ENCODE assay signal across 27 cellular contexts in genomic region chr12:50022903-50023302, GRCh38. TPM values are rescaled to one million over a fixed set of nuclear protein-coding genes. Genes with fewer than 3 reads are reported as not detected.
A peak's percentile ranks its signal among the peaks of the same experiment; 100 is the strongest.
DNase-seq lines count a peak whose midpoint lies in the region; ATAC-seq and TF ChIP-seq lines count a peak whose summit lies in the region.
"Had no signal": no experiment of that assay in that cellular context is flagged by ENCODE, and none has a peak within 500 bp of the region (broad histone marks: within the 10 kb centered on the region; RNA-seq: fewer than 3 reads in every experiment).

No MANE protein-coding gene starts in this region.

- peaks cover 42% of the 10 kb centered on the region for H3K36me3 Mint-ChIP-seq in activated naive CD4-positive, alpha-beta T cell treated with anti-CD3 and anti-CD28 coated beads, Interleukin-2, amount 10 ng/mL, durations not matched to agents 7 days and 5 days
- H3K36me3 Mint-ChIP-seq in activated naive CD4-positive, alpha-beta T cell treated with anti-CD3 and anti-CD28 coated beads, Interleukin-2, amount 50 U/mL, for 72 hours = peaks cover 25 to 37% of the 10 kb centered on the region in 2 donors
- H3K36me3 Mint-ChIP-seq in HFFc6 (ENCODE audit: low read depth) = peaks cover 22% of the 10 kb centered on the region

- H3K4me1 Mint-ChIP-seq in activated naive CD4-positive, alpha-beta T cell treated with anti-CD3 and anti-CD28 coated beads, Interleukin-2, amount 10 ng/mL, durations not matched to agents 7 days and 5 days = peaks cover 60% of the 10 kb centered on the region
- H3K4me1 Mint-ChIP-seq in HFFc6 (ENCODE audit: low read depth) = peaks cover 67% of the 10 kb centered on the region

- H2AFZ ChIP-seq in SU-DHL-6 (ENCODE audit: low read depth, low read length, severe bottlenecking) (no peak overlapping the region), osteoblast (ENCODE audit: low read length) (no peak overlapping the region)
- H2AFZ ChIP-seq: GM23338, hepatocyte had no signal

- H3K9me3 Mint-ChIP-seq in activated naive CD4-positive, alpha-beta T cell treated with anti-CD3 and anti-CD28 coated beads, Interleukin-2, amount 10 ng/mL, durations not matched to agents 7 days and 5 days = peaks cover 2% of the 10 kb centered on the region
- H3K9me3 Mint-ChIP-seq in activated naive CD4-positive, alpha-beta T cell treated with anti-CD3 and anti-CD28 coated beads, Interleukin-2, amount 50 U/mL, for 72 hours = peaks cover 4 to 7% of the 10 kb centered on the region in 2 donors
- no peaks in the 10 kb centered on the region for H3K9me3 Mint-ChIP-seq in HFFc6
- H3K9me3 Mint-ChIP-seq: endodermal cell, GM23338 had no signal

- H3K9ac ChIP-seq in SU-DHL-6 (ENCODE audit: low read length) = no peak overlapping the region

- peak overlapping the region; percentile 6 for H3K27ac Mint-ChIP-seq in activated naive CD4-positive, alpha-beta T cell treated with anti-CD3 and anti-CD28 coated beads, Interleukin-2, amount 10 ng/mL, durations not matched to agents 7 days and 5 days
- peak overlapping the region in 1 of 2 donors; percentile 11 for H3K27ac Mint-ChIP-seq in activated naive CD4-positive, alpha-beta T cell treated with anti-CD3 and anti-CD28 coated beads, Interleukin-2, amount 50 U/mL, for 72 hours
- no peak overlapping the region; the same call in 1 of the 2 replicates for H3K27ac Mint-ChIP-seq in HFFc6
- H3K27ac Mint-ChIP-seq: endodermal cell, GM23338 had no signal

- H3K27ac ChIP-seq in SU-DHL-6 (ENCODE audit: low read depth, low read length) (no peak overlapping the region), osteoblast (ENCODE audit: low read depth, low read length) (peak overlapping the region; percentile 20)
- H3K27ac ChIP-seq: esophagus muscularis mucosa, hepatocyte, psoas muscle, VCaP had no signal

- H3F3A ChIP-seq in SU-DHL-6 (ENCODE audit: insufficient read depth) = no peaks in the 10 kb centered on the region; the same call in 1 of the 2 replicates

- no peaks in the 10 kb centered on the region for H3K9me2 ChIP-seq in SU-DHL-6 (replicated peaks; ENCODE audit: insufficient read depth, low read length)

- H3K9me3 ChIP-seq in SU-DHL-6 (ENCODE audit: insufficient read depth, low read length) = no peaks in the 10 kb centered on the region
- H3K9me3 ChIP-seq in osteoblast (ENCODE audit: low read depth, low read length) = no peaks in the 10 kb centered on the region
- H3K9me3 ChIP-seq: esophagus muscularis mucosa, psoas muscle had no signal

- H3K4me3 Mint-ChIP-seq in activated naive CD4-positive, alpha-beta T cell treated with anti-CD3 and anti-CD28 coated beads, Interleukin-2, amount 10 ng/mL, durations not matched to agents 7 days and 5 days = no peak overlapping the region
- H3K4me3 Mint-ChIP-seq in HFFc6 = peak overlapping the region; percentile 97; the same call in 1 of the 2 replicates

- TF ChIP-seq CTCF in HFFc6 (IDR thresholded peaks at IDR 0.05) (no peak), SU-DHL-6 (IDR thresholded peaks at IDR 0.05; ENCODE audit: insufficient read depth, low read length, poor library complexity, severe bottlenecking) (no peak), osteoblast (IDR thresholded peaks at IDR 0.05; ENCODE audit: extremely low read depth, low read depth, low read length) (no peak)

- peaks cover 38% of the 10 kb centered on the region for H3K4me1 ChIP-seq in osteoblast (ENCODE audit: insufficient read depth, low read length)
- H3K4me1 ChIP-seq: psoas muscle had no signal

- H3K79me2 ChIP-seq in SU-DHL-6 (ENCODE audit: insufficient read depth, low read length) (peaks cover 73% of the 10 kb centered on the region), osteoblast (ENCODE audit: insufficient read depth, low read length) (peaks cover 74% of the 10 kb centered on the region)

- H3K4me3 ChIP-seq in SU-DHL-6 (ENCODE audit: insufficient read depth, low read length, poor library complexity, severe bottlenecking) = no peak overlapping the region
- H3K4me3 ChIP-seq in osteoblast (ENCODE audit: insufficient read depth, low read length) = no peak overlapping the region
- H3K4me3 ChIP-seq: esophagus muscularis mucosa, GM23338, hepatocyte, psoas muscle had no signal

- CTCF ChIA-PET in activated naive CD4-positive, alpha-beta T cell treated with anti-CD3 and anti-CD28 coated beads, Interleukin-2, amount 10 ng/mL, durations not matched to agents 7 days and 5 days (lab: Charles Lee) = no interaction called here

- peaks cover 20% of the 10 kb centered on the region for H4K20me1 ChIP-seq in SU-DHL-6 (ENCODE audit: low read depth, low read length)
- H4K20me1 ChIP-seq in osteoblast (ENCODE audit: insufficient read depth, low read length) = no peaks in the 10 kb centered on the region

- no peak for DNase-seq in activated naive CD4-positive, alpha-beta T cell treated with anti-CD3 and anti-CD28 coated beads, Interleukin-2, amount 10 ng/mL, durations not matched to agents 7 days and 5 days
- DNase-seq in activated naive CD4-positive, alpha-beta T cell treated with anti-CD3 and anti-CD28 coated beads, Interleukin-2, amount 50 U/mL, for 72 hours (ENCODE audit: low spot score in 2 of 2) = no peak
- DNase-seq in HFFc6 (no peak), osteoblast (ENCODE audit: insufficient read length, low spot score, missing footprints) (peak; percentile 63), NCI-H1105 treated with DMSO at 0.1 percent for 48 hours (lab: John Stamatoyannopoulos, UW) (no peak), cerebellum (ENCODE audit: low spot score) (no peak)
- DNase-seq: activated CD4-positive, alpha-beta T cell treated with anti-CD3 and anti-CD28 coated beads, Interleukin-2, amount 50 U/mL, for 1 hour; activated CD8-positive, alpha-beta memory T cell treated with anti-CD3 and anti-CD28 coated beads, Interleukin-2, amount 50 U/mL, for 4 hours; amygdala; cortex of kidney; left colon; mesenchymal stem cell; NCI-H187; NCI-H2171 treated with DMSO at 0.1 percent for 48 hours; NCI-H524; psoas muscle; substantia nigra had no signal

- no peaks in the 10 kb centered on the region for H3K36me3 ChIP-seq in SU-DHL-6 (ENCODE audit: low read length)
- no peaks in the 10 kb centered on the region for H3K36me3 ChIP-seq in osteoblast (ENCODE audit: insufficient read depth, low read length)
- H3K36me3 ChIP-seq: esophagus muscularis mucosa had no signal

- H3K27me3 Mint-ChIP-seq in activated naive CD4-positive, alpha-beta T cell treated with anti-CD3 and anti-CD28 coated beads, Interleukin-2, amount 10 ng/mL, durations not matched to agents 7 days and 5 days = no peaks in the 10 kb centered on the region
- no peaks in the 10 kb centered on the region; the same call in 1 of the 2 replicates for H3K27me3 Mint-ChIP-seq in HFFc6 (ENCODE audit: insufficient read depth)

- ATAC-seq in activated naive CD4-positive, alpha-beta T cell treated with anti-CD3 and anti-CD28 coated beads, Interleukin-2, amount 50 U/mL, for 72 hours = no peak
- ATAC-seq in HG03565 (IDR thresholded peaks at IDR 0.05; ENCODE audit: unreplicated experiment) = no peak
- ATAC-seq: GM23338, left colon, psoas muscle had no signal

- peak overlapping the region; percentile 76 for H3K4me2 ChIP-seq in SU-DHL-6 (ENCODE audit: low read depth, low read length, poor library complexity, severe bottlenecking)
- H3K4me2 ChIP-seq in osteoblast (ENCODE audit: insufficient read depth, low read length) = no peak overlapping the region
- H3K4me2 ChIP-seq: GM23338, hepatocyte had no signal

- no peaks in the 10 kb centered on the region for H3K27me3 ChIP-seq in SU-DHL-6 (ENCODE audit: low read length)
- H3K27me3 ChIP-seq in osteoblast (ENCODE audit: insufficient read depth, low read length) = no peaks in the 10 kb centered on the region
- H3K27me3 ChIP-seq: esophagus muscularis mucosa, hepatocyte had no signal

RNA-seq across cellular contexts. Expression of gene RACGAP1, which starts 2.4 kb away (rescaled TPM):
- total RNA-seq in activated naive CD4-positive, alpha-beta T cell treated with anti-CD3 and anti-CD28 coated beads, Interleukin-2, amount 50 U/mL, for 72 hours = 100 to 1,000 TPM; 109 to 195 TPM
- 100 to 1,000 TPM in 5 of 6 experiments, 10 to 100 TPM in 1; 52.6 to 119 (median 104) TPM for total RNA-seq in HFFc6 (2021; fragmentation: NEBNext Ultra II Directional; extraction: Animal tissue kit (Norgen Biotek cat#: 25700))
- total RNA-seq in osteoblast = 12.7 and 16.5 TPM in 2 replicates
- 38.3 TPM for total RNA-seq in cerebellum

RNA-seq across cellular contexts. Expression of gene ASIC1, which starts 34.5 kb away (rescaled TPM):
- total RNA-seq in activated naive CD4-positive, alpha-beta T cell treated with anti-CD3 and anti-CD28 coated beads, Interleukin-2, amount 50 U/mL, for 72 hours = 10 to 100 TPM in 1 of 2 donors, 1 to 10 TPM in 1; 2.8 to 11.7 TPM
- 1 to 10 TPM; 1.3 to 2.4 (median 1.6) TPM for total RNA-seq in HFFc6 (2021; fragmentation: NEBNext Ultra II Directional; extraction: Animal tissue kit (Norgen Biotek cat#: 25700))
- total RNA-seq in osteoblast (0.72 and 0.88 TPM in 2 replicates), cerebellum (20.5 TPM)

RNA-seq across cellular contexts. Expression of gene AQP6, which starts 50.2 kb away (rescaled TPM):
- total RNA-seq in activated naive CD4-positive, alpha-beta T cell treated with anti-CD3 and anti-CD28 coated beads, Interleukin-2, amount 50 U/mL, for 72 hours = not detected
- total RNA-seq in HFFc6 (2021; fragmentation: NEBNext Ultra II Directional; extraction: Animal tissue kit (Norgen Biotek cat#: 25700)) = not detected
- total RNA-seq in osteoblast (not detected in 2 replicates), cerebellum (0.27 TPM)
- total RNA-seq: frontal cortex, GM23338, hepatocyte, left colon, myocyte, psoas muscle, RPMI7951 had no signal
